In the genomic region with DNA sequence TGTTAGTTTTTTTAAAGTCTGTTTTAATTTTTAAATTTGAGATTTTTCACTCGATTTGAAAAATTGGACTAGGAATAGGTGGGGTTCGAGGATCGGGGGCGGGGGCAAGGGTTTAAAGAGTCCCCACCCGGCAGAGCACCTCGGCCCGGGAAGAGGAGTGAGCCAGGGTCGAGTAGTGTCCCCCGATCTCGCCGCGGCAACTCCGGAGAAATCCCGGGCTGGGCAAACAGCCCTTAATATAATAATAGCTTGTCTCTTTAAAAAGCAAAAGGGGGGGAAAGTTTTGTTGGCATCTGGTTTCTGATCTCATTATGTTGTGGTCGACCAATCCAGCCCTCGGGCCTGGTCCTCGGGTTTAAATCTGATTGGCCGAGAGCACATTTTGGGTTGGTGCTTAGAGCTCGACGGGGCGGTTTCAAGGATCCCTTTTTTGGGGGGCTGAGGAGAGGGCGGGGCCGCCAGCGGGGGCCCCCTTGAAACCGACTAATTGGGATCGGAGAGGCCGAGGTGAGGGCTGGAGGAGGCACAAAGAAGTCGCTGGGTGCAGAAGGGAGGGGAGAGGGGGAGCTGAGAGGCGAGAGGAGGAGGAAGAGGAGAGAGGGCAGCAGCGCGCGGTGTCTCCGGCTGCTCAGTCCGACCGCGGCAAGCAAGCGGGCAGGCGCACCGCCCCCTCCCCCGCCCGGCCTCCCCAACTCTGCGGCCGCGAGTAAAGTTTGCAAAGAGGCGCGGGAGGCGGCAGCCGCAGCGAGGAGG, we compare ENCODE assay signal across 1 cellular context.
TF ChIP-seq lines count a peak whose summit lies in the region.

A gene (plus strand): TSS at position 631 of the 753 bp plus-strand sequence. CDS start 205 bp downstream, outside the sequence.

TF ChIP-seq in HepG2, 621 proteins besides CTCF, POLR2A, EP300 and RAD21 (continued from another document and continues in another):
- TF ChIP-seq, protein P1, sequence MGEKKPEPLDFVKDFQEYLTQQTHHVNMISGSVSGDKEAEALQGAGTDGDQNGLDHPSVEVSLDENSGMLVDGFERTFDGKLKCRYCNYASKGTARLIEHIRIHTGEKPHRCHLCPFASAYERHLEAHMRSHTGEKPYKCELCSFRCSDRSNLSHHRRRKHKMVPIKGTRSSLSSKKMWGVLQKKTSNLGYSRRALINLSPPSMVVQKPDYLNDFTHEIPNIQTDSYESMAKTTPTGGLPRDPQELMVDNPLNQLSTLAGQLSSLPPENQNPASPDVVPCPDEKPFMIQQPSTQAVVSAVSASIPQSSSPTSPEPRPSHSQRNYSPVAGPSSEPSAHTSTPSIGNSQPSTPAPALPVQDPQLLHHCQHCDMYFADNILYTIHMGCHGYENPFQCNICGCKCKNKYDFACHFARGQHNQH (CRISPR knock-in tag; IDR thresholded peaks at IDR 0.05) = no peak
- TF ChIP-seq, protein P2, sequence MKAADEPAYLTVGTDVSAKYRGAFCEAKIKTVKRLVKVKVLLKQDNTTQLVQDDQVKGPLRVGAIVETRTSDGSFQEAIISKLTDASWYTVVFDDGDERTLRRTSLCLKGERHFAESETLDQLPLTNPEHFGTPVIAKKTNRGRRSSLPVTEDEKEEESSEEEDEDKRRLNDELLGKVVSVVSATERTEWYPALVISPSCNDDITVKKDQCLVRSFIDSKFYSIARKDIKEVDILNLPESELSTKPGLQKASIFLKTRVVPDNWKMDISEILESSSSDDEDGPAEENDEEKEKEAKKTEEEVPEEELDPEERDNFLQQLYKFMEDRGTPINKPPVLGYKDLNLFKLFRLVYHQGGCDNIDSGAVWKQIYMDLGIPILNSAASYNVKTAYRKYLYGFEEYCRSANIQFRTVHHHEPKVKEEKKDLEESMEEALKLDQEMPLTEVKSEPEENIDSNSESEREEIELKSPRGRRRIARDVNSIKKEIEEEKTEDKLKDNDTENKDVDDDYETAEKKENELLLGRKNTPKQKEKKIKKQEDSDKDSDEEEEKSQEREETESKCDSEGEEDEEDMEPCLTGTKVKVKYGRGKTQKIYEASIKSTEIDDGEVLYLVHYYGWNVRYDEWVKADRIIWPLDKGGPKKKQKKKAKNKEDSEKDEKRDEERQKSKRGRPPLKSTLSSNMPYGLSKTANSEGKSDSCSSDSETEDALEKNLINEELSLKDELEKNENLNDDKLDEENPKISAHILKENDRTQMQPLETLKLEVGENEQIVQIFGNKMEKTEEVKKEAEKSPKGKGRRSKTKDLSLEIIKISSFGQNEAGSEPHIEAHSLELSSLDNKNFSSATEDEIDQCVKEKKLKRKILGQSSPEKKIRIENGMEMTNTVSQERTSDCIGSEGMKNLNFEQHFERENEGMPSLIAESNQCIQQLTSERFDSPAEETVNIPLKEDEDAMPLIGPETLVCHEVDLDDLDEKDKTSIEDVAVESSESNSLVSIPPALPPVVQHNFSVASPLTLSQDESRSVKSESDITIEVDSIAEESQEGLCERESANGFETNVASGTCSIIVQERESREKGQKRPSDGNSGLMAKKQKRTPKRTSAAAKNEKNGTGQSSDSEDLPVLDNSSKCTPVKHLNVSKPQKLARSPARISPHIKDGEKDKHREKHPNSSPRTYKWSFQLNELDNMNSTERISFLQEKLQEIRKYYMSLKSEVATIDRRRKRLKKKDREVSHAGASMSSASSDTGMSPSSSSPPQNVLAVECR (CRISPR knock-in tag; IDR thresholded peaks at IDR 0.05; ENCODE audit: borderline replicate concordance) = 0 out of 2 replicates have a peak, but pooled peaks have one; percentile 33
- TF ChIP-seq, protein P3, sequence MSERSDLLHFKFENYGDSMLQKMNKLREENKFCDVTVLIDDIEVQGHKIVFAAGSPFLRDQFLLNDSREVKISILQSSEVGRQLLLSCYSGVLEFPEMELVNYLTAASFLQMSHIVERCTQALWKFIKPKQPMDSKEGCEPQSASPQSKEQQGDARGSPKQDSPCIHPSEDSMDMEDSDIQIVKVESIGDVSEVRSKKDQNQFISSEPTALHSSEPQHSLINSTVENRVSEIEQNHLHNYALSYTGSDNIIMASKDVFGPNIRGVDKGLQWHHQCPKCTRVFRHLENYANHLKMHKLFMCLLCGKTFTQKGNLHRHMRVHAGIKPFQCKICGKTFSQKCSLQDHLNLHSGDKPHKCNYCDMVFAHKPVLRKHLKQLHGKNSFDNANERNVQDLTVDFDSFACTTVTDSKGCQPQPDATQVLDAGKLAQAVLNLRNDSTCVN (CRISPR knock-in tag; IDR thresholded peaks at IDR 0.05; ENCODE audit: borderline replicate concordance) = no peak
- TF ChIP-seq HNF4A (CRISPR knock-in tag; IDR thresholded peaks at IDR 0.05) (no peak), TEAD3 (CRISPR knock-in tag; optimal IDR thresholded peaks at IDR 0.05; ENCODE audit: borderline replicate concordance) (no peak), ZNF17 (CRISPR knock-in tag; IDR thresholded peaks at IDR 0.05) (no peak), SIN3A (IDR thresholded peaks at IDR 0.05; ENCODE audit: borderline replicate concordance, low read depth, low read length) (peak; percentile 32; the same call in 1 of the 2 replicates), TOPORS (CRISPR knock-in tag; IDR thresholded peaks at IDR 0.05) (no peak), ZSCAN21 (CRISPR knock-in tag; IDR thresholded peaks at IDR 0.05; ENCODE audit: borderline replicate concordance) (no peak), ZNF674 (CRISPR knock-in tag; IDR thresholded peaks at IDR 0.05; ENCODE audit: low read depth) (no peak), BORCS8-MEF2B (CRISPR knock-in tag; IDR thresholded peaks at IDR 0.05) (no peak), ZFX (CRISPR knock-in tag; IDR thresholded peaks at IDR 0.05; ENCODE audit: low read depth) (no peak), PPARG (CRISPR knock-in tag; conservative IDR thresholded peaks at IDR 0.05) (no peak), IKZF4 (CRISPR knock-in tag; IDR thresholded peaks at IDR 0.05; ENCODE audit: borderline replicate concordance, low read depth, not compliant biosample characterization) (no peak), ZNF709 (CRISPR knock-in tag; IDR thresholded peaks at IDR 0.05) (no peak), YEATS2 (CRISPR knock-in tag; IDR thresholded peaks at IDR 0.05; ENCODE audit: borderline replicate concordance) (no peak), ZFYVE20 (CRISPR knock-in tag; IDR thresholded peaks at IDR 0.05; ENCODE audit: borderline replicate concordance, low read depth) (no peak), HDAC2 (CRISPR knock-in tag; IDR thresholded peaks at IDR 0.05) (no peak), SUZ12 (IDR thresholded peaks at IDR 0.05; ENCODE audit: low read depth, low read length) (no peak), ZNF550 (CRISPR knock-in tag; IDR thresholded peaks at IDR 0.05; ENCODE audit: borderline replicate concordance) (no peak), RXRB (CRISPR knock-in tag; IDR thresholded peaks at IDR 0.05; ENCODE audit: borderline replicate concordance) (no peak), ZFP37 (CRISPR knock-in tag; IDR thresholded peaks at IDR 0.05; ENCODE audit: borderline replicate concordance) (no peak), ATAD3A (CRISPR knock-in tag; IDR thresholded peaks at IDR 0.05) (no peak), CBX1 (IDR thresholded peaks at IDR 0.05; ENCODE audit: low read depth) (no peak)
- TF ChIP-seq, protein P4, sequence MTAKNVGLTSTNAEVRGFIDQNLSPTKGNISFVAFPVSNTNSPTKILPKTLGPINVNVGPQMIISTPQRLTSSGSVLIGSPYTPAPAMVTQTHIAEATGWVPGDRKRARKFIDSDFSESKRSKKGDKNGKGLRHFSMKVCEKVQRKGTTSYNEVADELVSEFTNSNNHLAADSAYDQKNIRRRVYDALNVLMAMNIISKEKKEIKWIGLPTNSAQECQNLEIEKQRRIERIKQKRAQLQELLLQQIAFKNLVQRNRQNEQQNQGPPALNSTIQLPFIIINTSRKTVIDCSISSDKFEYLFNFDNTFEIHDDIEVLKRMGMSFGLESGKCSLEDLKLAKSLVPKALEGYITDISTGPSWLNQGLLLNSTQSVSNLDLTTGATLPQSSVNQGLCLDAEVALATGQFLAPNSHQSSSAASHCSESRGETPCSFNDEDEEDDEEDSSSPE (CRISPR knock-in tag; IDR thresholded peaks at IDR 0.05) = no peak
- TF ChIP-seq, protein P5, sequence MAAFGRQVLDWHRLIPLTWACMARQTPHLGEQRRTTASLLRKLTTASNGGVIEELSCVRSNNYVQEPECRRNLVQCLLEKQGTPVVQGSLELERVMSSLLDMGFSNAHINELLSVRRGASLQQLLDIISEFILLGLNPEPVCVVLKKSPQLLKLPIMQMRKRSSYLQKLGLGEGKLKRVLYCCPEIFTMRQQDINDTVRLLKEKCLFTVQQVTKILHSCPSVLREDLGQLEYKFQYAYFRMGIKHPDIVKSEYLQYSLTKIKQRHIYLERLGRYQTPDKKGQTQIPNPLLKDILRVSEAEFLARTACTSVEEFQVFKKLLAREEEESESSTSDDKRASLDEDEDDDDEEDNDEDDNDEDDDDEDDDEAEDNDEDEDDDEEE (CRISPR knock-in tag; IDR thresholded peaks at IDR 0.05) = no peak
- TF ChIP-seq, protein P6, sequence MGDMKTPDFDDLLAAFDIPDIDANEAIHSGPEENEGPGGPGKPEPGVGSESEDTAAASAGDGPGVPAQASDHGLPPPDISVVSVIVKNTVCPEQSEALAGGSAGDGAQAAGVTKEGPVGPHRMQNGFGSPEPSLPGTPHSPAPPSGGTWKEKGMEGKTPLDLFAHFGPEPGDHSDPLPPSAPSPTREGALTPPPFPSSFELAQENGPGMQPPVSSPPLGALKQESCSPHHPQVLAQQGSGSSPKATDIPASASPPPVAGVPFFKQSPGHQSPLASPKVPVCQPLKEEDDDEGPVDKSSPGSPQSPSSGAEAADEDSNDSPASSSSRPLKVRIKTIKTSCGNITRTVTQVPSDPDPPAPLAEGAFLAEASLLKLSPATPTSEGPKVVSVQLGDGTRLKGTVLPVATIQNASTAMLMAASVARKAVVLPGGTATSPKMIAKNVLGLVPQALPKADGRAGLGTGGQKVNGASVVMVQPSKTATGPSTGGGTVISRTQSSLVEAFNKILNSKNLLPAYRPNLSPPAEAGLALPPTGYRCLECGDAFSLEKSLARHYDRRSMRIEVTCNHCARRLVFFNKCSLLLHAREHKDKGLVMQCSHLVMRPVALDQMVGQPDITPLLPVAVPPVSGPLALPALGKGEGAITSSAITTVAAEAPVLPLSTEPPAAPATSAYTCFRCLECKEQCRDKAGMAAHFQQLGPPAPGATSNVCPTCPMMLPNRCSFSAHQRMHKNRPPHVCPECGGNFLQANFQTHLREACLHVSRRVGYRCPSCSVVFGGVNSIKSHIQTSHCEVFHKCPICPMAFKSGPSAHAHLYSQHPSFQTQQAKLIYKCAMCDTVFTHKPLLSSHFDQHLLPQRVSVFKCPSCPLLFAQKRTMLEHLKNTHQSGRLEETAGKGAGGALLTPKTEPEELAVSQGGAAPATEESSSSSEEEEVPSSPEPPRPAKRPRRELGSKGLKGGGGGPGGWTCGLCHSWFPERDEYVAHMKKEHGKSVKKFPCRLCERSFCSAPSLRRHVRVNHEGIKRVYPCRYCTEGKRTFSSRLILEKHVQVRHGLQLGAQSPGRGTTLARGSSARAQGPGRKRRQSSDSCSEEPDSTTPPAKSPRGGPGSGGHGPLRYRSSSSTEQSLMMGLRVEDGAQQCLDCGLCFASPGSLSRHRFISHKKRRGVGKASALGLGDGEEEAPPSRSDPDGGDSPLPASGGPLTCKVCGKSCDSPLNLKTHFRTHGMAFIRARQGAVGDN (CRISPR knock-in tag; IDR thresholded peaks at IDR 0.05) = peak; percentile 37; the same call in 1 of the 2 replicates
- TF ChIP-seq, protein P7, sequence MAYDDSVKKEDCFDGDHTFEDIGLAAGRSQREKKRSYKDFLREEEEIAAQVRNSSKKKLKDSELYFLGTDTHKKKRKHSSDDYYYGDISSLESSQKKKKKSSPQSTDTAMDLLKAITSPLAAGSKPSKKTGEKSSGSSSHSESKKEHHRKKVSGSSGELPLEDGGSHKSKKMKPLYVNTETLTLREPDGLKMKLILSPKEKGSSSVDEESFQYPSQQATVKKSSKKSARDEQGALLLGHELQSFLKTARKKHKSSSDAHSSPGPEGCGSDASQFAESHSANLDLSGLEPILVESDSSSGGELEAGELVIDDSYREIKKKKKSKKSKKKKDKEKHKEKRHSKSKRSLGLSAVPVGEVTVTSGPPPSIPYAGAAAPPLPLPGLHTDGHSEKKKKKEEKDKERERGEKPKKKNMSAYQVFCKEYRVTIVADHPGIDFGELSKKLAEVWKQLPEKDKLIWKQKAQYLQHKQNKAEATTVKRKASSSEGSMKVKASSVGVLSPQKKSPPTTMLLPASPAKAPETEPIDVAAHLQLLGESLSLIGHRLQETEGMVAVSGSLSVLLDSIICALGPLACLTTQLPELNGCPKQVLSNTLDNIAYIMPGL (CRISPR knock-in tag; IDR thresholded peaks at IDR 0.05; ENCODE audit: borderline replicate concordance in 1 of 2, low read depth in 1 of 2) = no peak
- TF ChIP-seq, protein P8, sequence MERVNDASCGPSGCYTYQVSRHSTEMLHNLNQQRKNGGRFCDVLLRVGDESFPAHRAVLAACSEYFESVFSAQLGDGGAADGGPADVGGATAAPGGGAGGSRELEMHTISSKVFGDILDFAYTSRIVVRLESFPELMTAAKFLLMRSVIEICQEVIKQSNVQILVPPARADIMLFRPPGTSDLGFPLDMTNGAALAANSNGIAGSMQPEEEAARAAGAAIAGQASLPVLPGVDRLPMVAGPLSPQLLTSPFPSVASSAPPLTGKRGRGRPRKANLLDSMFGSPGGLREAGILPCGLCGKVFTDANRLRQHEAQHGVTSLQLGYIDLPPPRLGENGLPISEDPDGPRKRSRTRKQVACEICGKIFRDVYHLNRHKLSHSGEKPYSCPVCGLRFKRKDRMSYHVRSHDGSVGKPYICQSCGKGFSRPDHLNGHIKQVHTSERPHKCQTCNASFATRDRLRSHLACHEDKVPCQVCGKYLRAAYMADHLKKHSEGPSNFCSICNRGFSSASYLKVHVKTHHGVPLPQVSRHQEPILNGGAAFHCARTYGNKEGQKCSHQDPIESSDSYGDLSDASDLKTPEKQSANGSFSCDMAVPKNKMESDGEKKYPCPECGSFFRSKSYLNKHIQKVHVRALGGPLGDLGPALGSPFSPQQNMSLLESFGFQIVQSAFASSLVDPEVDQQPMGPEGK (CRISPR knock-in tag; IDR thresholded peaks at IDR 0.05) = peak; percentile 14; the same call in 1 of the 2 replicates
- TF ChIP-seq, protein P9, sequence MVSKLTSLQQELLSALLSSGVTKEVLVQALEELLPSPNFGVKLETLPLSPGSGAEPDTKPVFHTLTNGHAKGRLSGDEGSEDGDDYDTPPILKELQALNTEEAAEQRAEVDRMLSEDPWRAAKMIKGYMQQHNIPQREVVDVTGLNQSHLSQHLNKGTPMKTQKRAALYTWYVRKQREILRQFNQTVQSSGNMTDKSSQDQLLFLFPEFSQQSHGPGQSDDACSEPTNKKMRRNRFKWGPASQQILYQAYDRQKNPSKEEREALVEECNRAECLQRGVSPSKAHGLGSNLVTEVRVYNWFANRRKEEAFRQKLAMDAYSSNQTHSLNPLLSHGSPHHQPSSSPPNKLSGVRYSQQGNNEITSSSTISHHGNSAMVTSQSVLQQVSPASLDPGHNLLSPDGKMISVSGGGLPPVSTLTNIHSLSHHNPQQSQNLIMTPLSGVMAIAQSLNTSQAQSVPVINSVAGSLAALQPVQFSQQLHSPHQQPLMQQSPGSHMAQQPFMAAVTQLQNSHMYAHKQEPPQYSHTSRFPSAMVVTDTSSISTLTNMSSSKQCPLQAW (CRISPR knock-in tag; IDR thresholded peaks at IDR 0.05) = no peak
- TF ChIP-seq, protein P10, sequence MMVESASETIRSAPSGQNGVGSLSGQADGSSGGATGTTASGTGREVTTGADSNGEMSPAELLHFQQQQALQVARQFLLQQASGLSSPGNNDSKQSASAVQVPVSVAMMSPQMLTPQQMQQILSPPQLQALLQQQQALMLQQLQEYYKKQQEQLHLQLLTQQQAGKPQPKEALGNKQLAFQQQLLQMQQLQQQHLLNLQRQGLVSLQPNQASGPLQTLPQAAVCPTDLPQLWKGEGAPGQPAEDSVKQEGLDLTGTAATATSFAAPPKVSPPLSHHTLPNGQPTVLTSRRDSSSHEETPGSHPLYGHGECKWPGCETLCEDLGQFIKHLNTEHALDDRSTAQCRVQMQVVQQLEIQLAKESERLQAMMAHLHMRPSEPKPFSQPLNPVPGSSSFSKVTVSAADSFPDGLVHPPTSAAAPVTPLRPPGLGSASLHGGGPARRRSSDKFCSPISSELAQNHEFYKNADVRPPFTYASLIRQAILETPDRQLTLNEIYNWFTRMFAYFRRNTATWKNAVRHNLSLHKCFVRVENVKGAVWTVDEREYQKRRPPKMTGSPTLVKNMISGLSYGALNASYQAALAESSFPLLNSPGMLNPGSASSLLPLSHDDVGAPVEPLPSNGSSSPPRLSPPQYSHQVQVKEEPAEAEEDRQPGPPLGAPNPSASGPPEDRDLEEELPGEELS (CRISPR knock-in tag; IDR thresholded peaks at IDR 0.05) = no peak
